26 cellular contexts compared by ENCODE assay signal in genomic region chr2:195675783-195676427, GRCh38. TPM values are rescaled to one million over a fixed set of nuclear protein-coding genes. Genes with fewer than 3 reads are reported as not detected.
A peak's percentile ranks its signal among the peaks of the same experiment; 100 is the strongest.
DNase-seq lines count a peak whose midpoint lies in the region; ATAC-seq, FAIRE-seq and TF ChIP-seq lines count a peak whose summit lies in the region.
"Had no signal": no experiment of that assay in that cellular context is flagged by ENCODE, and none has a peak within 500 bp of the region (broad histone marks: within the 10 kb centered on the region; RNA-seq: fewer than 3 reads in every experiment).

No MANE protein-coding gene starts in this region.

- 92 to 98% (median 95%) methylated on average over 7 of the region's 7 CpGs for WGBS in spleen, 5 donors
- WGBS in testis, 2 donors: 91 to 94% methylated on average over 7 of the region's 7 CpGs

- no peak overlapping the region for H2AFZ ChIP-seq in GM23338
- H2AFZ ChIP-seq: PC-9 had no signal

- H3K9me3 Mint-ChIP-seq in activated T-cell treated with anti-CD3 and anti-CD28 coated beads, Interleukin-2, amount 50 U/mL, for 24 hours: peaks cover 2% of the 10 kb centered on the region
- no peaks in the 10 kb centered on the region for H3K9me3 Mint-ChIP-seq in GM23338
- H3K9me3 Mint-ChIP-seq in progenitor cell of endocrine pancreas (ENCODE audit: low read depth): peaks cover 4% of the 10 kb centered on the region
- H3K9me3 Mint-ChIP-seq: CD4-positive, CD25-positive, alpha-beta regulatory T cell; H9 had no signal

- H3K36me3 Mint-ChIP-seq in activated T-cell treated with anti-CD3 and anti-CD28 coated beads, Interleukin-2, amount 50 U/mL, for 24 hours (ENCODE audit: low read depth): peaks cover 29% of the 10 kb centered on the region
- H3K36me3 Mint-ChIP-seq in GM23338 (ENCODE audit: low read depth) (peaks cover 29% of the 10 kb centered on the region), progenitor cell of endocrine pancreas (ENCODE audit: insufficient read depth) (peaks cover 18% of the 10 kb centered on the region)

- intact Hi-C loops in spleen (cut with DNase I; ENCODE audit: low total_unique reads) (no loop called here), testis (cut with DNase I; ENCODE audit: low total_unique reads) (no loop called here)

- H3K4me3 Mint-ChIP-seq in activated T-cell treated with anti-CD3 and anti-CD28 coated beads, Interleukin-2, amount 50 U/mL, for 24 hours: no peak overlapping the region
- no peak overlapping the region for H3K4me3 Mint-ChIP-seq in GM23338
- no peak overlapping the region for H3K4me3 Mint-ChIP-seq in progenitor cell of endocrine pancreas (ENCODE audit: low read depth)
- H3K4me3 Mint-ChIP-seq: CD4-positive, CD25-positive, alpha-beta regulatory T cell; H9 had no signal

- H3F3A ChIP-seq in GM23338 (replicated peaks; ENCODE audit: low read depth): no peaks in the 10 kb centered on the region

- H3K4me1 ChIP-seq in GM23338 (ENCODE audit: insufficient read depth): 0 out of 2 replicates have a peak, but pooled peaks cover 3% of the 10 kb centered on the region
- peaks cover 0 to 18% (median 0%) of the 10 kb centered on the region in 6 donors for H3K4me1 ChIP-seq in spleen
- no peaks in the 10 kb centered on the region for H3K4me1 ChIP-seq in testis
- H3K4me1 ChIP-seq: BLaER1, SJSA1 had no signal

- H3K36me3 ChIP-seq in GM23338 (ENCODE audit: insufficient read depth): peaks cover 2% of the 10 kb centered on the region; the same call in 1 of the 2 replicates
- peaks cover 0 to 11% (median 8%) of the 10 kb centered on the region in 6 donors for H3K36me3 ChIP-seq in spleen
- H3K36me3 ChIP-seq in testis (ENCODE audit: low read depth, missing control alignments): no peaks in the 10 kb centered on the region

- no peaks in the 10 kb centered on the region for H3K9me3 ChIP-seq in spleen
- H3K9me3 ChIP-seq in testis: no peaks in the 10 kb centered on the region
- H3K9me3 ChIP-seq: MG63, SJSA1 had no signal

- H3K27ac ChIP-seq in GM23338 (ENCODE audit: low read depth) (no peak overlapping the region), spleen (no peak overlapping the region), testis (no peak overlapping the region)
- H3K27ac ChIP-seq: BLaER1, PC-9, SJSA1 had no signal

- H3K79me2 ChIP-seq in GM23338 (replicated peaks; ENCODE audit: insufficient read depth): peaks cover 98% of the 10 kb centered on the region

- peaks cover 52% of the 10 kb centered on the region for H3K4me1 Mint-ChIP-seq in activated T-cell treated with anti-CD3 and anti-CD28 coated beads, Interleukin-2, amount 50 U/mL, for 24 hours (ENCODE audit: low read depth)
- H3K4me1 Mint-ChIP-seq in GM23338 (peaks cover 9% of the 10 kb centered on the region), progenitor cell of endocrine pancreas (ENCODE audit: low read depth) (peaks cover 10% of the 10 kb centered on the region)

- TF ChIP-seq CTCF in GM23338 (conservative IDR thresholded peaks at IDR 0.05; ENCODE audit: low read depth in 2 of 2) (no peak), spleen (IDR thresholded peaks at IDR 0.05 in 8 of 11, conservative IDR thresholded peaks at IDR 0.05 in 3 of 11) (no peak), testis (IDR thresholded peaks at IDR 0.05) (no peak), progenitor cell of endocrine pancreas (IDR thresholded peaks at IDR 0.05; ENCODE audit: unreplicated experiment) (no peak)

- H3K27ac Mint-ChIP-seq in activated T-cell treated with anti-CD3 and anti-CD28 coated beads, Interleukin-2, amount 50 U/mL, for 24 hours: peak overlapping the region; percentile 44
- H3K27ac Mint-ChIP-seq in GM23338 (peak overlapping the region; percentile 41; the same call in 1 of the 2 replicates), progenitor cell of endocrine pancreas (no peak overlapping the region)

- H3K27me3 Mint-ChIP-seq in activated T-cell treated with anti-CD3 and anti-CD28 coated beads, Interleukin-2, amount 50 U/mL, for 24 hours: no peaks in the 10 kb centered on the region
- H3K27me3 Mint-ChIP-seq in GM23338 (ENCODE audit: insufficient read depth, low read depth, poor library complexity) (no peaks in the 10 kb centered on the region), progenitor cell of endocrine pancreas (no peaks in the 10 kb centered on the region)
- H3K27me3 Mint-ChIP-seq: CD4-positive, CD25-positive, alpha-beta regulatory T cell had no signal

- no peak overlapping the region for H3K4me2 ChIP-seq in GM23338
- H3K4me2 ChIP-seq: BLaER1, PC-9 had no signal

- no peaks in the 10 kb centered on the region for H3K9me2 ChIP-seq in GM23338 (ENCODE audit: insufficient read depth)

- no peak overlapping the region for H3K4me3 ChIP-seq in GM23338
- H3K4me3 ChIP-seq in spleen: no peak overlapping the region
- H3K4me3 ChIP-seq in testis: no peak overlapping the region
- H3K4me3 ChIP-seq: BLaER1, MG63, PC-9, SJSA1 had no signal

- H3K27me3 ChIP-seq in GM23338 (ENCODE audit: insufficient read depth) (no peaks in the 10 kb centered on the region), spleen (replicated peaks in 1 of 7) (no peaks in the 10 kb centered on the region), testis (no peaks in the 10 kb centered on the region)
- H3K27me3 ChIP-seq: BLaER1, MG63, SJSA1 had no signal

- H4K20me1 ChIP-seq in GM23338 (replicated peaks; ENCODE audit: insufficient read depth): peaks cover 17% of the 10 kb centered on the region

- peak; percentile 31 for FAIRE-seq in RCC 7860 (lab: Jason Lieb, UNC)
- FAIRE-seq: A204.1, D721Med had no signal

- no peak for ATAC-seq in GM23338

- DNase-seq in activated T-cell treated with anti-CD3 and anti-CD28 coated beads, Interleukin-2, amount 50 U/mL, for 24 hours: no peak
- no peak for DNase-seq in activated T-cell treated with anti-CD3 and anti-CD28 coated beads, Interleukin-2, amount 50 U/mL, for 48 hours
- no peak for DNase-seq in GM23338 (ENCODE audit: low spot score)
- DNase-seq in RCC 7860 (ENCODE audit: low spot score): no peak
- DNase-seq in spleen: peak; percentile 57
- DNase-seq in testis: no peak
- no peak for DNase-seq in progenitor cell of endocrine pancreas (ENCODE audit: low spot score, unreplicated experiment)
- DNase-seq: CD4-positive, CD25-positive, alpha-beta regulatory T cell; H9; IMR-90; KG1; MG63; NCI-H1105 treated with DMSO at 0.1 percent for 48 hours; NCI-H146; NCI-H1930; NCI-H2107; NCI-H446; NCI-H524 treated with DMSO at 0.1 percent for 48 hours; NCI-H774; PC-9; Right ventricle myocardium superior; RPMI8226 had no signal

- no peak for TF ChIP-seq POLR2A in spleen (IDR thresholded peaks at IDR 0.05)
- TF ChIP-seq POLR2A in testis (IDR thresholded peaks at IDR 0.05): no peak

TF ChIP-seq in GM23338, 12 proteins besides CTCF, POLR2A, EP300 and RAD21 (continues in another document):
- TF ChIP-seq JUNB (IDR thresholded peaks at IDR 0.05; ENCODE audit: unreplicated experiment) (no peak), NANOG (IDR thresholded peaks at IDR 0.05; ENCODE audit: borderline replicate concordance) (no peak), STAT1 (IDR thresholded peaks at IDR 0.05; ENCODE audit: unreplicated experiment) (no peak), POLR2AphosphoS5 (IDR thresholded peaks at IDR 0.05; ENCODE audit: low read depth) (no peak), EZH2phosphoT487 (IDR thresholded peaks at IDR 0.05; ENCODE audit: unreplicated experiment) (no peak), EZH2 (IDR thresholded peaks at IDR 0.05; ENCODE audit: low read depth, unreplicated experiment) (no peak), ETS1 (IDR thresholded peaks at IDR 0.05) (no peak)

RNA-seq across cellular contexts. Expression of gene SLC39A10, which starts 18.9 kb away (rescaled TPM):
- total RNA-seq in GM23338 (2014; rRNA removed; shearing (Covaris generic)): 261 and 263 TPM in 2 replicates
- polyA plus RNA-seq in GM23338 (2016; fragmentation: Nextera tagmentation; extraction: Ambion mirVana) (344 and 356 TPM in 2 replicates), spleen (10 to 100 TPM in 1 of 3 donors, 1 to 10 TPM in 2; 7.9 to 14.4 (median 8.3) TPM), testis (ENCODE audit: insufficient read depth, low read depth, low replicate concordance) (23.3 TPM)
- total RNA-seq in spleen (10 to 100 TPM; 47.7 to 78.1 (median 60.7) TPM), testis (10 to 100 TPM; 34.7 to 43.4 TPM), progenitor cell of endocrine pancreas (173 and 181 TPM in 2 replicates)
